Comparison of ENCODE assay signal across 8 cellular contexts in the genomic region with DNA sequence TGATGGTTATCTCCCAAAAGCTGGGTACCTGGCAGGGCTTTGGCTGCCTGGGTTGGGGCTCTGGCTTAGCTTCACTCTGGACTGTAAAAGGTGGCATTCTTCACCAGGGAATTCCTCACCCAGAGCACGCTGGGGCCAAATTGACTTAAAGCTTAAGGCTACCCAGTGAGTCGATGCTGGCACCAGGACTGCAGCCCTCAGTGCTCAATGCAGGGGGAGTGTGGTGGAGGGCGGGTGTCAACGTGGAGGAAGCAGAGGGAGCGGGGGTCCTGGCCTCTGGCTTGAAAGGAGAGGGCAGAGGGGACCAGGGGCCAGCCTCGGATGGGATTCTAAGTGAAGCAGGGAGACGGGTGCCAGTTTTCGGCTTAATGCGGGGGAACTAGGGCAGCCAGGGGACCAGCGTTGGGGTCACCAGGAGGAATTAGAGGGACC. TPM values are rescaled to one million over a fixed set of nuclear protein-coding genes. Genes with fewer than 3 reads are reported as not detected.
A peak's percentile ranks its signal among the peaks of the same experiment; 100 is the strongest.
DNase-seq lines count a peak whose midpoint lies in the region; ATAC-seq lines count a peak whose summit lies in the region.

No MANE protein-coding gene starts in this region.

- peak overlapping the region; percentile 70 for H3K4me3 Mint-ChIP-seq in activated T-cell treated with anti-CD3 and anti-CD28 coated beads, Interleukin-2, amount 50 U/mL, for 4 hours
- H3K4me3 Mint-ChIP-seq in activated CD4-positive, alpha-beta memory T cell treated with anti-CD3 and anti-CD28 coated beads for 36 hours: peak overlapping the region; percentile 57
- peak overlapping the region; percentile 76 to 79 for H3K4me3 Mint-ChIP-seq in stimulated activated naive CD8-positive, alpha-beta T cell treated with anti-CD3 and anti-CD28 coated beads, Interleukin-15, amount 100 ng/mL, for 72 hours

- CTCF ChIA-PET in activated CD4-positive, alpha-beta memory T cell treated with anti-CD3 and anti-CD28 coated beads for 36 hours (lab: Charles Lee): no interaction called here

- H3K36me3 Mint-ChIP-seq in activated T-cell treated with anti-CD3 and anti-CD28 coated beads, Interleukin-2, amount 50 U/mL, for 4 hours (ENCODE audit: insufficient read depth): peaks cover 5% of the 10 kb centered on the region
- peaks cover 22% of the 10 kb centered on the region for H3K36me3 Mint-ChIP-seq in activated CD4-positive, alpha-beta memory T cell treated with anti-CD3 and anti-CD28 coated beads for 36 hours

- peaks cover 20% of the 10 kb centered on the region for H3K4me1 Mint-ChIP-seq in activated T-cell treated with anti-CD3 and anti-CD28 coated beads, Interleukin-2, amount 50 U/mL, for 4 hours (ENCODE audit: low read depth)
- H3K4me1 Mint-ChIP-seq in activated CD4-positive, alpha-beta memory T cell treated with anti-CD3 and anti-CD28 coated beads for 36 hours (ENCODE audit: low read depth): peaks cover 23% of the 10 kb centered on the region
- H3K4me1 Mint-ChIP-seq in stimulated activated naive CD8-positive, alpha-beta T cell treated with anti-CD3 and anti-CD28 coated beads, Interleukin-15, amount 100 ng/mL, for 72 hours: peaks cover 52% of the 10 kb centered on the region

- intact Hi-C loops in activated CD4-positive, alpha-beta memory T cell treated with anti-CD3 and anti-CD28 coated beads for 36 hours (cut with micrococcal nuclease): loop anchor here (5.0 kb wide), 1 partner anchor 34 kb away; a partner anchor contains a TSS

- H3K27me3 Mint-ChIP-seq in activated T-cell treated with anti-CD3 and anti-CD28 coated beads, Interleukin-2, amount 50 U/mL, for 4 hours (ENCODE audit: low read depth): no peaks in the 10 kb centered on the region
- no peaks in the 10 kb centered on the region for H3K27me3 Mint-ChIP-seq in activated CD4-positive, alpha-beta memory T cell treated with anti-CD3 and anti-CD28 coated beads for 36 hours
- H3K27me3 Mint-ChIP-seq in stimulated activated naive CD8-positive, alpha-beta T cell treated with anti-CD3 and anti-CD28 coated beads, Interleukin-15, amount 100 ng/mL, for 72 hours: no peaks in the 10 kb centered on the region

- POLR2A ChIA-PET in activated CD4-positive, alpha-beta memory T cell treated with anti-CD3 and anti-CD28 coated beads for 36 hours (lab: Charles Lee): interaction anchor here (0.8 to 1.5 kb wide), 3 partner anchors 14 to 46 kb away, joined by 3 read pairs; a partner anchor contains a TSS

- DNase-seq in activated T-cell treated with anti-CD3 and anti-CD28 coated beads, Interleukin-2, amount 50 U/mL, for 4 hours: no peak
- no peak for DNase-seq in activated T-cell treated with anti-CD3 and anti-CD28 coated beads, Interleukin-2, amount 50 U/mL, for 1 hour
- no peak for DNase-seq in activated CD4-positive, alpha-beta memory T cell treated with anti-CD3 and anti-CD28 coated beads for 36 hours
- DNase-seq in hepatic stellate cell (ENCODE audit: low spot score) (peak; percentile 27), superior temporal gyrus (ENCODE audit: extremely low spot score) (no peak)
- no peak for DNase-seq in stimulated activated naive CD8-positive, alpha-beta T cell treated with anti-CD3 and anti-CD28 coated beads, Interleukin-15, amount 100 ng/mL, for 72 hours

- ATAC-seq in activated T-cell treated with anti-CD3 and anti-CD28 coated beads, Interleukin-2, amount 50 U/mL, for 4 hours: peak in 1 of 2 donors; percentile 7
- ATAC-seq in stimulated activated naive CD8-positive, alpha-beta T cell treated with anti-CD3 and anti-CD28 coated beads, Interleukin-15, amount 100 ng/mL, for 72 hours: peak; percentile 15
- ATAC-seq in HG02884 (IDR thresholded peaks at IDR 0.05; ENCODE audit: unreplicated experiment) (no peak), HG03342 (IDR thresholded peaks at IDR 0.05; ENCODE audit: unreplicated experiment) (no peak)

- no peak overlapping the region for H3K27ac Mint-ChIP-seq in activated CD4-positive, alpha-beta memory T cell treated with anti-CD3 and anti-CD28 coated beads for 36 hours
- H3K27ac Mint-ChIP-seq in stimulated activated naive CD8-positive, alpha-beta T cell treated with anti-CD3 and anti-CD28 coated beads, Interleukin-15, amount 100 ng/mL, for 72 hours: peak overlapping the region in 1 of 2 donors; percentile 75

- H3K9me3 Mint-ChIP-seq in activated T-cell treated with anti-CD3 and anti-CD28 coated beads, Interleukin-2, amount 50 U/mL, for 4 hours: no peaks in the 10 kb centered on the region
- no peaks in the 10 kb centered on the region for H3K9me3 Mint-ChIP-seq in activated CD4-positive, alpha-beta memory T cell treated with anti-CD3 and anti-CD28 coated beads for 36 hours
- H3K9me3 Mint-ChIP-seq in stimulated activated naive CD8-positive, alpha-beta T cell treated with anti-CD3 and anti-CD28 coated beads, Interleukin-15, amount 100 ng/mL, for 72 hours: no peaks in the 10 kb centered on the region

RNA-seq across cellular contexts. Expression of a gene that starts 0.4 kb away (rescaled TPM):
- total RNA-seq in activated T-cell treated with anti-CD3 and anti-CD28 coated beads, Interleukin-2, amount 50 U/mL, for 4 hours: 10 to 100 TPM; 60.2 to 61.9 (median 61.6) TPM
- total RNA-seq in activated CD4-positive, alpha-beta memory T cell treated with anti-CD3 and anti-CD28 coated beads for 36 hours: 10 to 100 TPM; 61.1 to 61.9 TPM

RNA-seq across cellular contexts. Expression of a gene that starts 6.5 kb away (rescaled TPM):
- total RNA-seq in activated T-cell treated with anti-CD3 and anti-CD28 coated beads, Interleukin-2, amount 50 U/mL, for 4 hours: 100 to 1,000 TPM; 107 to 126 (median 116) TPM
- 100 to 1,000 TPM; 119 to 121 TPM for total RNA-seq in activated CD4-positive, alpha-beta memory T cell treated with anti-CD3 and anti-CD28 coated beads for 36 hours

RNA-seq across cellular contexts. Expression of a gene that starts 14.6 kb away (rescaled TPM):
- total RNA-seq in activated T-cell treated with anti-CD3 and anti-CD28 coated beads, Interleukin-2, amount 50 U/mL, for 4 hours: 10 to 100 TPM; 26.6 to 33.8 (median 27.6) TPM
- 10 to 100 TPM; 33.7 to 35.2 TPM for total RNA-seq in activated CD4-positive, alpha-beta memory T cell treated with anti-CD3 and anti-CD28 coated beads for 36 hours

RNA-seq across cellular contexts. Expression of a gene that starts 15.0 kb away (rescaled TPM):
- 10 to 100 TPM; 33.7 to 42.2 (median 40.8) TPM for total RNA-seq in activated T-cell treated with anti-CD3 and anti-CD28 coated beads, Interleukin-2, amount 50 U/mL, for 4 hours
- total RNA-seq in activated CD4-positive, alpha-beta memory T cell treated with anti-CD3 and anti-CD28 coated beads for 36 hours: 10 to 100 TPM; 30.8 to 31.6 TPM

RNA-seq across cellular contexts. Expression of a gene that starts 32.2 kb away (rescaled TPM):
- 10 to 100 TPM; 37.9 to 39.3 (median 38.2) TPM for total RNA-seq in activated T-cell treated with anti-CD3 and anti-CD28 coated beads, Interleukin-2, amount 50 U/mL, for 4 hours
- 10 to 100 TPM; 58.6 to 66.4 TPM for total RNA-seq in activated CD4-positive, alpha-beta memory T cell treated with anti-CD3 and anti-CD28 coated beads for 36 hours
